30 cellular contexts compared by ENCODE assay signal in the genomic region with DNA sequence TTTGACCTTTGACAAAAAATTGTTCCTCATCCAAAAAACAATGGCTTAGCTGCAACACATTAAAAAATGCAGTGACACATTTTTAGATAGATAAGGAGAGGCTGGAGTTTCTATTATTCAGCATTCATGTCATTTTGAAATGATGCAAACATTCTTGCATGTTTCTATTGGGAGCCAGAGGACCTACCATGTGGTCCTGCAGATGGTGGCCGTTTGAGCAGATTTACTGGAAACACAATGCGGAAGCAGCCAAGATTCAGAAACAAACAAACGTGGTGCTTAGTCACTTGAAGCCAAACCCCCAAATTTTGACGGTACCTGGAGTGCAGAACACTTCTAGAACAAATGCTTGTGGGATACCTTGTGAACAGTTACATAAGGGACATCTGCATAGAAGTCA.
"Had no signal": no experiment of that assay in that cellular context is flagged by ENCODE, and none has a peak within 500 bp of the region (broad histone marks: within the 10 kb centered on the region; RNA-seq: fewer than 3 reads in every experiment).

No MANE protein-coding gene starts in this region.

- ATAC-seq: effector memory CD8-positive, alpha-beta T cell; esophagus mucosa; foreskin keratinocyte; gastrocnemius medialis; gastroesophageal sphincter; heart left ventricle; heart right ventricle had no signal

- H3K36me3 ChIP-seq: colonic mucosa, esophagus muscularis mucosa, esophagus squamous epithelium, gastrocnemius medialis, gastroesophageal sphincter, heart left ventricle, heart right ventricle had no signal

- FAIRE-seq: colon, endometrium, endothelial cell of umbilical vein, frontal cortex had no signal

- H3K27me3 Mint-ChIP-seq: dendritic cell treated with granulocyte-macrophage colony-stimulating factor and Interleukin-4, amounts not matched to agents 40 ng/mL and 50 ng/mL, for 4 days; effector memory CD8-positive, alpha-beta T cell had no signal

- H3K27me3 ChIP-seq: colonic mucosa, esophagus muscularis mucosa, esophagus squamous epithelium, foreskin keratinocyte, gastrocnemius medialis, gastroesophageal sphincter, heart left ventricle, heart right ventricle, hepatocyte had no signal

- H3K4me3 Mint-ChIP-seq: dendritic cell treated with granulocyte-macrophage colony-stimulating factor and Interleukin-4, amounts not matched to agents 40 ng/mL and 50 ng/mL, for 4 days; effector memory CD8-positive, alpha-beta T cell; endodermal cell had no signal

- H3K4me3 ChIP-seq: colonic mucosa, coronary artery, dorsolateral prefrontal cortex, esophagus muscularis mucosa, esophagus squamous epithelium, gastrocnemius medialis, gastroesophageal sphincter, heart left ventricle, heart right ventricle, hepatocyte had no signal

- DNase-seq: colonic mucosa; cortex of kidney; dermis blood vessel endothelial cell; dorsolateral prefrontal cortex; effector CD4-positive, alpha-beta T cell; effector CD8-positive, alpha-beta T cell; effector memory CD4-positive, alpha-beta T cell; effector memory CD8-positive, alpha-beta T cell; endodermal cell; erythroblast; esophagus squamous epithelium; foreskin fibroblast; foreskin keratinocyte; foreskin melanocyte; gastrocnemius medialis; glutamatergic neuron; head of caudate nucleus; heart left ventricle; heart right ventricle; hippocampal formation had no signal

- H3K9me3 Mint-ChIP-seq: dendritic cell treated with granulocyte-macrophage colony-stimulating factor and Interleukin-4, amounts not matched to agents 40 ng/mL and 50 ng/mL, for 4 days had no signal

- H3K27ac Mint-ChIP-seq: dendritic cell treated with granulocyte-macrophage colony-stimulating factor and Interleukin-4, amounts not matched to agents 40 ng/mL and 50 ng/mL, for 4 days; effector memory CD8-positive, alpha-beta T cell; endodermal cell had no signal

- H3K4me1 Mint-ChIP-seq: endodermal cell had no signal
